In genomic region chr4:148961526-148961925, GRCh38 we compare ENCODE assay signal across 17 cellular contexts.
DNase-seq lines count a peak whose midpoint lies in the region; ATAC-seq and TF ChIP-seq lines count a peak whose summit lies in the region.
"Had no signal": no experiment of that assay in that cellular context is flagged by ENCODE, and none has a peak within 500 bp of the region (broad histone marks: within the 10 kb centered on the region; RNA-seq: fewer than 3 reads in every experiment).

No MANE protein-coding gene starts in this region.

- H3K4me3 Mint-ChIP-seq in CD4-positive, alpha-beta T cell = no peak overlapping the region
- H3K4me3 Mint-ChIP-seq in stimulated activated naive B cell treated with anti-CD40 and anti-IgM and Interleukin-4, amounts not matched to agents 10 μg/mL and 1 μg/mL and 100 μg/mL, for 72 hours = no peak overlapping the region
- H3K4me3 Mint-ChIP-seq: B cell; CD8-positive, alpha-beta memory T cell; HFFc6 had no signal

- H2AK5ac ChIP-seq in IMR-90 (ENCODE audit: low read depth, low read length) = peak overlapping the region; percentile 60; the same call in 1 of the 2 replicates

- H3K4me1 Mint-ChIP-seq in CD4-positive, alpha-beta T cell (ENCODE audit: low read depth) = no peaks in the 10 kb centered on the region
- H3K4me1 Mint-ChIP-seq in stimulated activated naive B cell treated with anti-CD40 and anti-IgM and Interleukin-4, amounts not matched to agents 10 μg/mL and 1 μg/mL and 100 μg/mL, for 72 hours = no peaks in the 10 kb centered on the region
- H3K4me1 Mint-ChIP-seq: B cell; CD8-positive, alpha-beta memory T cell had no signal

- no peaks in the 10 kb centered on the region; the same call in 1 of the 2 replicates for H3K9me3 ChIP-seq in IMR-90 (ENCODE audit: control insufficient read depth, insufficient read depth, low read length)
- no peaks in the 10 kb centered on the region for H3K9me3 ChIP-seq in PC-3 (ENCODE audit: low read length)
- peaks cover 4% of the 10 kb centered on the region for H3K9me3 ChIP-seq in CD4-positive, alpha-beta T cell (ENCODE audit: control insufficient read depth, low read length)
- H3K9me3 ChIP-seq: Caco-2 had no signal

- no peak for ATAC-seq in IMR-90 (ENCODE audit: low read depth)
- no peak for ATAC-seq in PC-3
- no peak for ATAC-seq in CD4-positive, alpha-beta T cell (ENCODE audit: poor library complexity)
- ATAC-seq in stimulated activated naive B cell treated with anti-CD40 and anti-IgM and Interleukin-4, amounts not matched to agents 10 μg/mL and 1 μg/mL and 100 μg/mL, for 72 hours (replicated peaks) = no peak
- ATAC-seq: HCT116 had no signal

- H2BK120ac ChIP-seq in IMR-90 (ENCODE audit: low read depth, low read length) = no peak overlapping the region

- peaks cover 10% of the 10 kb centered on the region for H3K9me3 Mint-ChIP-seq in CD4-positive, alpha-beta T cell
- H3K9me3 Mint-ChIP-seq in stimulated activated naive B cell treated with anti-CD40 and anti-IgM and Interleukin-4, amounts not matched to agents 10 μg/mL and 1 μg/mL and 100 μg/mL, for 72 hours = no peaks in the 10 kb centered on the region
- H3K9me3 Mint-ChIP-seq: HFFc6 had no signal

- H4K20me1 ChIP-seq in IMR-90 (ENCODE audit: insufficient read depth, low read length) (no peaks in the 10 kb centered on the region), PC-3 (ENCODE audit: low read length) (no peaks in the 10 kb centered on the region)
- H4K20me1 ChIP-seq: BLaER1 treated with 17β-estradiol and CSF1 and Interleukin-3, amounts not matched to agents 10 nM and 100 nM had no signal

- H3K4me2 ChIP-seq in IMR-90 (ENCODE audit: low read depth, low read length) (no peak overlapping the region), PC-3 (ENCODE audit: low read length) (no peak overlapping the region)
- H3K4me2 ChIP-seq: BLaER1 treated with 17β-estradiol and CSF1 and Interleukin-3, amounts not matched to agents 10 nM and 100 nM had no signal

- BruUV-seq in IMR-90 (replicated peaks; lab: Mats Ljungman, UMichigan) (no TSS peak), PC-3 (replicated peaks; lab: Mats Ljungman, UMichigan) (no TSS peak)

- H3K9ac ChIP-seq in IMR-90 (ENCODE audit: low read depth, low read length) = no peak overlapping the region
- no peak overlapping the region for H3K9ac ChIP-seq in PC-3 (ENCODE audit: low read length)
- H3K9ac ChIP-seq: BLaER1 treated with 17β-estradiol and CSF1 and Interleukin-3, amounts not matched to agents 10 nM and 100 nM had no signal

- H3K27me3 ChIP-seq in IMR-90 (ENCODE audit: control insufficient read depth, insufficient read depth, low read length) = no peaks in the 10 kb centered on the region
- H3K27me3 ChIP-seq in PC-3 (ENCODE audit: low read length) = no peaks in the 10 kb centered on the region
- no peaks in the 10 kb centered on the region for H3K27me3 ChIP-seq in CD4-positive, alpha-beta T cell (ENCODE audit: control insufficient read depth, insufficient read depth, low read length)
- H3K27me3 ChIP-seq: BLaER1 treated with 17β-estradiol and CSF1 and Interleukin-3, amounts not matched to agents 10 nM and 100 nM had no signal

- H3F3A ChIP-seq in PC-3 (ENCODE audit: low read length, unreplicated experiment) = no peaks in the 10 kb centered on the region

- intact Hi-C loops in IMR-90 (cut with micrococcal nuclease) = no loop called here
- intact Hi-C loops in PC-3 (cut with micrococcal nuclease) = no loop called here
- intact Hi-C loops in CD4-positive, alpha-beta T cell (cut with DNase I, micrococcal nuclease) = no loop called here

- no peak overlapping the region for H3K27ac ChIP-seq in IMR-90 (ENCODE audit: insufficient read depth, low read length)
- no peak overlapping the region for H3K27ac ChIP-seq in PC-3 (ENCODE audit: low read length)
- H3K27ac ChIP-seq in CD4-positive, alpha-beta T cell (ENCODE audit: low read depth, low read length) = no peak overlapping the region
- H3K27ac ChIP-seq: BLaER1 treated with 17β-estradiol and CSF1 and Interleukin-3, amounts not matched to agents 10 nM and 100 nM had no signal

- H2AFZ ChIP-seq in IMR-90 (replicated peaks; ENCODE audit: low read length, poor library complexity) = no peak overlapping the region
- H2AFZ ChIP-seq in PC-3 (ENCODE audit: low read length) = no peak overlapping the region

- H3K9me2 ChIP-seq in PC-3 (replicated peaks; ENCODE audit: low read length) = no peaks in the 10 kb centered on the region

- in situ Hi-C loops in IMR-90 (cut with MboI; ENCODE audit: low sequenced_read_pairs) = loop anchor here (25.0 kb wide), 1 partner anchor 926 kb away; no protein-coding TSS in a partner anchor

- H3K79me1 ChIP-seq in IMR-90 (ENCODE audit: low read depth in 1 of 2, low read length in 2 of 2) = no peaks in the 10 kb centered on the region

- H3K79me2 ChIP-seq in PC-3 (ENCODE audit: low read length) = no peaks in the 10 kb centered on the region

- POLR2A ChIA-PET in IMR-90 (lab: Charles Lee; ENCODE audit: unreplicated experiment) (no interaction called here), PC-3 (lab: Charles Lee; ENCODE audit: unreplicated experiment) (no interaction called here)
- POLR2A ChIA-PET in CD4-positive, alpha-beta T cell (lab: Charles Lee) = no interaction called here

- H3K9me1 ChIP-seq in IMR-90 (ENCODE audit: insufficient read depth, low read length) = no peaks in the 10 kb centered on the region

- no peak overlapping the region for H3K4ac ChIP-seq in IMR-90 (ENCODE audit: low read depth, low read length)

- H3K14ac ChIP-seq in IMR-90 (replicated peaks; ENCODE audit: low read depth, low read length) = no peak overlapping the region; the same call in 1 of the 2 replicates

- H3K56ac ChIP-seq in IMR-90 (ENCODE audit: extremely low read depth, insufficient read depth, low read length) = no peak overlapping the region

- H4K91ac ChIP-seq in IMR-90 (ENCODE audit: insufficient read depth, low read depth, low read length) = peak overlapping the region; percentile 29; the same call in 1 of the 2 replicates

- no peak overlapping the region for H2AK9ac ChIP-seq in IMR-90 (replicated peaks; ENCODE audit: low read depth, low read length, poor library complexity)

- H4K8ac ChIP-seq in IMR-90 (ENCODE audit: low read depth in 2 of 2, low read length in 2 of 2) = no peak overlapping the region

- no peak overlapping the region for H4K5ac ChIP-seq in IMR-90 (ENCODE audit: low read depth, low read length)

- dilution Hi-C loops in IMR-90 (cut with HindIII; ENCODE audit: low sequenced_read_pairs, unreplicated experiment) = no loop called here

- DNase-seq in IMR-90 (no peak), PC-3 (peak; percentile 11), foreskin melanocyte (peak; percentile 73), renal cortical epithelial cell (ENCODE audit: low read depth) (peak; percentile 23), DMS153 treated with DMSO at 0.1 percent for 48 hours (lab: John Stamatoyannopoulos, UW; ENCODE audit: unreplicated experiment) (no peak)
- DNase-seq in CD4-positive, alpha-beta T cell = no peak
- no peak for DNase-seq in stimulated activated naive B cell treated with anti-CD40 and anti-IgM and Interleukin-4, amounts not matched to agents 10 μg/mL and 1 μg/mL and 100 μg/mL, for 72 hours
- DNase-seq: Caco-2; CD8-positive, alpha-beta memory T cell; DMS79; GF-D8; GOT3; H7; HFFc6 had no signal

- peak overlapping the region; percentile 25; the same call in 1 of the 2 replicates for H2BK20ac ChIP-seq in IMR-90 (ENCODE audit: low read depth, low read length)

- H3K27ac Mint-ChIP-seq in CD4-positive, alpha-beta T cell = no peak overlapping the region
- no peak overlapping the region for H3K27ac Mint-ChIP-seq in stimulated activated naive B cell treated with anti-CD40 and anti-IgM and Interleukin-4, amounts not matched to agents 10 μg/mL and 1 μg/mL and 100 μg/mL, for 72 hours
- H3K27ac Mint-ChIP-seq: B cell; CD8-positive, alpha-beta memory T cell; HFFc6 had no signal

- no peak overlapping the region for H3K4me3 ChIP-seq in IMR-90 (ENCODE audit: insufficient read depth, low read depth, low read length)
- no peak overlapping the region for H3K4me3 ChIP-seq in PC-3 (ENCODE audit: low read length)
- H3K4me3 ChIP-seq: BLaER1 treated with 17β-estradiol and CSF1 and Interleukin-3, amounts not matched to agents 10 nM and 100 nM had no signal

- H3K4me1 ChIP-seq in IMR-90 (ENCODE audit: control insufficient read depth, insufficient read depth, low read length) = no peaks in the 10 kb centered on the region; the same call in 1 of the 2 replicates
- peaks cover 6% of the 10 kb centered on the region for H3K4me1 ChIP-seq in PC-3 (ENCODE audit: insufficient read depth, low read length)
- H3K4me1 ChIP-seq: Caco-2 had no signal

- H3K36me3 Mint-ChIP-seq in CD4-positive, alpha-beta T cell (ENCODE audit: low read depth) = no peaks in the 10 kb centered on the region
- H3K36me3 Mint-ChIP-seq in stimulated activated naive B cell treated with anti-CD40 and anti-IgM and Interleukin-4, amounts not matched to agents 10 μg/mL and 1 μg/mL and 100 μg/mL, for 72 hours = no peaks in the 10 kb centered on the region
- H3K36me3 Mint-ChIP-seq: CD8-positive, alpha-beta memory T cell had no signal

- WGBS in IMR-90 (ENCODE audit: extremely low coverage in 2 of 2, insufficient read length in 1 of 2), 2 experiments = no CpG with 5 or more reads among the region's 4 CpGs

- H2BK15ac ChIP-seq in IMR-90 (ENCODE audit: low read depth, low read length) = no peak overlapping the region

- no peaks in the 10 kb centered on the region for H3K36me3 ChIP-seq in IMR-90 (ENCODE audit: control insufficient read depth, insufficient read depth, low read length)
- no peaks in the 10 kb centered on the region for H3K36me3 ChIP-seq in PC-3 (ENCODE audit: low read depth, low read length)
- H3K36me3 ChIP-seq: BLaER1 treated with 17β-estradiol and CSF1 and Interleukin-3, amounts not matched to agents 10 nM and 100 nM had no signal

- CTCF ChIA-PET in IMR-90 (lab: Yijun Ruan, JAX) (no interaction called here), PC-3 (lab: Charles Lee) (no interaction called here)
- CTCF ChIA-PET in CD4-positive, alpha-beta T cell (lab: Charles Lee) = no interaction called here

- no peak for TF ChIP-seq RAD21 in IMR-90 (IDR thresholded peaks at IDR 0.05; ENCODE audit: low read length)

- no peak overlapping the region for H3K23ac ChIP-seq in IMR-90 (ENCODE audit: low read depth, low read length)

- no peak for TF ChIP-seq POLR2A in IMR-90 (IDR thresholded peaks at IDR 0.05; ENCODE audit: low read depth, low read length)

- no peaks in the 10 kb centered on the region for H3K27me3 Mint-ChIP-seq in CD4-positive, alpha-beta T cell
- peaks cover 0 to 4% of the 10 kb centered on the region in 2 donors for H3K27me3 Mint-ChIP-seq in stimulated activated naive B cell treated with anti-CD40 and anti-IgM and Interleukin-4, amounts not matched to agents 10 μg/mL and 1 μg/mL and 100 μg/mL, for 72 hours
- H3K27me3 Mint-ChIP-seq: B cell had no signal

- H2BK5ac ChIP-seq in IMR-90 (ENCODE audit: low read depth, low read length, poor library complexity, severe bottlenecking) = no peak overlapping the region

- H3K18ac ChIP-seq in IMR-90 (ENCODE audit: low read depth, low read length) = no peak overlapping the region

- TF ChIP-seq CTCF in IMR-90 (conservative IDR thresholded peaks at IDR 0.05; ENCODE audit: low read depth, low read length) = no peak
- no peak for TF ChIP-seq CTCF in PC-3 (conservative IDR thresholded peaks at IDR 0.05; ENCODE audit: low read depth, low read length)
- no peak for TF ChIP-seq CTCF in CD4-positive, alpha-beta T cell (IDR thresholded peaks at IDR 0.05)

TF ChIP-seq in IMR-90, 13 proteins besides CTCF, POLR2A, EP300 and RAD21 (continues in another document):
- no peak for TF ChIP-seq FOS (IDR thresholded peaks at IDR 0.05; ENCODE audit: low read depth, low read length)
- TF ChIP-seq RCOR1 (IDR thresholded peaks at IDR 0.05; ENCODE audit: insufficient replicate concordance, low read length) = no peak

Comparison
In these comparisons a context has a peak if more than half of its experiments do, and no peak if none do; other contexts are left out.
1. DNase-seq: peak in PC-3 (single experiment), foreskin melanocyte (single experiment) and renal cortical epithelial cell (single experiment); none in IMR-90 (single experiment), DMS153 treated with DMSO at 0.1 percent for 48 hours (single experiment), CD4-positive, alpha-beta T cell (0 of 10) and stimulated activated naive B cell treated with anti-CD40 and anti-IgM and Interleukin-4, amounts not matched to agents 10 μg/mL and 1 μg/mL and 100 μg/mL, for 72 hours (single experiment).